Comparison of ENCODE assay signal across 21 cellular contexts in the genomic region with DNA sequence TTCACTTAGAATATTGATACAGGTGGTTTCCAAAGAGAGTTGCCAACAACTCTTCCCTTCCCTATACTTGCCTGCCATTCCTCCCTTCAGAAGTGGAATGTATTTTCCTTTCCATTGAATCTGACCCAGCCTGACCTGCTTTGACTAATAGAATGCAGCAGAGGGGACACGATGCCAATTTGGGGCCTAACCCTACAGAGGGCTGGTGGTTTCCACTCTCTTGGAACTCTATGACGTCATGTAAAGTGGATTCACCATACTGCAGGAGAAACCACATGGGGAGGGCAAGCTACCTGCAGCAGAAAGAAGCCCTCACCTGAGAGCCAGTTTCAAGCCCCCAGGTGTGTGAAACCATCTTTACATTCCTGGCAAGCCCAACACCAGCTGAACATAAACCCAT.
"Had no signal": no experiment of that assay in that cellular context is flagged by ENCODE, and none has a peak within 500 bp of the region (broad histone marks: within the 10 kb centered on the region; RNA-seq: fewer than 3 reads in every experiment).

No MANE protein-coding gene starts in this region.

- H3K27ac ChIP-seq: PC-9, Peyer's patch, SJCRH30 had no signal

- H3K9me3 ChIP-seq: Peyer's patch, SJCRH30 had no signal

- H3K4me1 ChIP-seq: Peyer's patch had no signal

- H3K36me3 ChIP-seq: Peyer's patch, SJCRH30 had no signal

- H3K4me3 ChIP-seq: PC-9, Peyer's patch, SJCRH30 had no signal

- H2AFZ ChIP-seq: PC-9 had no signal

- H3K4me2 ChIP-seq: PC-9 had no signal

- DNase-seq: NCI-H1092, NCI-H1105 treated with DMSO at 0.1 percent for 48 hours, NCI-H1417 treated with DMSO at 0.1 percent for 48 hours, NCI-H146, NCI-H1694 treated with DMSO at 0.1 percent for 48 hours, NCI-H1930, NCI-H2081 treated with DMSO at 0.1 percent for 48 hours, NCI-H2171, NCI-H226, NCI-H446, NCI-H510A treated with DMSO at 0.1 percent for 48 hours, NCI-H526, NCI-H748 treated with DMSO at 0.1 percent for 48 hours, PC-9, Peyer's patch, SHP77 treated with DMSO at 0.1 percent for 48 hours, SJCRH30, T-helper 1 cell, T-helper 17 cell had no signal

- H3K27me3 ChIP-seq: Peyer's patch, SJCRH30 had no signal

- ATAC-seq: Right ventricle myocardium inferior, SK-N-SH treated with all-trans-retinoic acid at 6 μM for 48 hours, T-helper 17 cell had no signal
